10 cellular contexts compared by ENCODE assay signal in genomic region chr1:17676387-17677060, GRCh38.
"Had no signal": no experiment of that assay in that cellular context is flagged by ENCODE, and none has a peak within 500 bp of the region (broad histone marks: within the 10 kb centered on the region; RNA-seq: fewer than 3 reads in every experiment).

No MANE protein-coding gene starts in this region.

- H3K36me3 ChIP-seq: cardiac muscle cell, ovary had no signal

- H3K4me1 ChIP-seq: testis had no signal

- H3K27ac ChIP-seq: cardiac muscle cell, ovary, testis had no signal

- H3K4me3 ChIP-seq: cardiac muscle cell, ovary, testis had no signal

- ATAC-seq: activated CD8-positive, alpha-beta T cell treated with anti-CD3 and anti-CD28 coated beads, Interleukin-2, amount 10 ng/mL, durations not matched to agents 7 days and 5 days; left ventricle myocardium superior had no signal

- H3K9me3 ChIP-seq: ovary, testis had no signal

- DNase-seq: activated CD8-positive, alpha-beta T cell treated with anti-CD3 and anti-CD28 coated beads, Interleukin-2, amount 10 ng/mL, durations not matched to agents 7 days and 5 days; activated naive CD4-positive, alpha-beta T cell treated with anti-CD3 and anti-CD28 coated beads for 36 hours; effector CD8-positive, alpha-beta T cell; left ventricle myocardium superior; mesendoderm; ovary; stimulated activated CD4-positive, alpha-beta T cell treated with anti-CD3 and anti-CD28 coated beads, Interleukin-12 subunit alpha, Interleukin-12 subunit beta, amount 100 ng/mL, for 4 hours; stimulated activated CD4-positive, alpha-beta T cell treated with anti-CD3 and anti-CD28 coated beads, Interleukin-2, amount 100 ng/mL, for 48 hours; testis had no signal

- H3K27me3 ChIP-seq: cardiac muscle cell, ovary, testis had no signal
